In the genomic region with DNA sequence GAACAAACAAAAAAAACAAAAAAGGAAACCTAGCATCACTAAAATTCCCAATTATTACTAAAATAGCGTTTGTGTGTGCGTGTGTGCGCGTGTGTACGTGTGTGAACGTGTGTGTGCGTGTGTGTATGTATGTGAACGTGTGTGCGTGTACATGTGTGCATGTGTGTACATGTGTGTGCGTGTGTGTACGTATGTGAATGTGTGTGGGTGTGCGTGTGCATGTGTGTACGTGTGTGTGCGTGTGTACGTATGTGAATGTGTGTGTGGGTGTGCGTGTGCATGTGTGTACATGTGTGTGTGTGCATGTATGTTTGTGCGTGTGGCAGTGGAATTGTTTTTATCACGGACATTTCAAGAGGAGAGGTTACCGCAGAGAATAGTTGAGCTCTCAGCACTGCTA, we compare ENCODE assay signal across 27 cellular contexts. TPM values are rescaled to one million over a fixed set of nuclear protein-coding genes. Genes with fewer than 3 reads are reported as not detected.
"Had no signal": no experiment of that assay in that cellular context is flagged by ENCODE, and none has a peak within 500 bp of the region (broad histone marks: within the 10 kb centered on the region; RNA-seq: fewer than 3 reads in every experiment).

No MANE protein-coding gene starts in this region.

- ATAC-seq: activated CD8-positive, alpha-beta T cell treated with anti-CD3 and anti-CD28 coated beads for 36 hours; activated T-cell treated with anti-CD3 and anti-CD28 coated beads, Interleukin-2, amount 50 U/mL, for 72 hours had no signal

- H3K27ac Mint-ChIP-seq: activated CD8-positive, alpha-beta T cell treated with anti-CD3 and anti-CD28 coated beads for 36 hours; activated naive CD8-positive, alpha-beta T cell treated with anti-CD3 and anti-CD28 coated beads, Interleukin-2, amount 10 ng/mL, durations not matched to agents 7 days and 5 days; activated T-cell treated with anti-CD3 and anti-CD28 coated beads, Interleukin-2, amount 50 U/mL, for 72 hours; activated T-helper 2 cell treated with anti-CD3 and anti-CD28 coated beads, Interferon-gamma antibody, Interleukin-2, Interleukin-4, amounts not matched to agents 10 μg/mL and 5 μg/mL and 100 μg/mL, durations not matched to agents 14 hours and 24 hours and 36 hours had no signal

- H3K4me3 ChIP-seq: adrenal gland had no signal

- H3K4me1 ChIP-seq: adrenal gland had no signal

- H3K36me3 ChIP-seq: adrenal gland had no signal

- H3K4me1 Mint-ChIP-seq: activated naive CD8-positive, alpha-beta T cell treated with anti-CD3 and anti-CD28 coated beads, Interleukin-2, amount 10 ng/mL, durations not matched to agents 7 days and 5 days had no signal

- H3K9me3 ChIP-seq: adrenal gland had no signal

- H3K27ac ChIP-seq: adrenal gland, VCaP had no signal

- H3K9me3 Mint-ChIP-seq: activated CD8-positive, alpha-beta T cell treated with anti-CD3 and anti-CD28 coated beads for 36 hours; activated naive CD8-positive, alpha-beta T cell treated with anti-CD3 and anti-CD28 coated beads, Interleukin-2, amount 10 ng/mL, durations not matched to agents 7 days and 5 days; activated T-cell treated with anti-CD3 and anti-CD28 coated beads, Interleukin-2, amount 50 U/mL, for 72 hours; activated T-helper 2 cell treated with anti-CD3 and anti-CD28 coated beads, Interferon-gamma antibody, Interleukin-2, Interleukin-4, amounts not matched to agents 10 μg/mL and 5 μg/mL and 100 μg/mL, durations not matched to agents 14 hours and 24 hours and 36 hours had no signal

- DNase-seq: activated CD4-positive, CD25-positive, alpha-beta regulatory T cell; activated CD8-positive, alpha-beta memory T cell treated with anti-CD3 and anti-CD28 coated beads, Interleukin-2, amount 50 U/mL, for 4 hours; activated CD8-positive, alpha-beta T cell treated with anti-CD3 and anti-CD28 coated beads for 36 hours; activated naive CD4-positive, alpha-beta T cell treated with anti-CD3 and anti-CD28 coated beads, Interleukin-2, amount 50 U/mL, for 16 hours; activated naive CD8-positive, alpha-beta T cell treated with anti-CD3 and anti-CD28 coated beads, Interleukin-2, amount 10 ng/mL, durations not matched to agents 7 days and 5 days; activated T-cell treated with anti-CD3 and anti-CD28 coated beads, Interleukin-2, amount 50 U/mL, for 72 hours; adrenal gland; anterior cingulate cortex; caudate nucleus; NCI-H1092; NCI-H1417 treated with DMSO at 0.1 percent for 48 hours; NCI-H1694; NCI-H2029; NCI-H2107; NCI-H2171 treated with DMSO at 0.1 percent for 48 hours; NCI-H345; NCI-H510A; NCI-H526 treated with DMSO at 0.1 percent for 48 hours; NCI-H82; SIG-M5 had no signal

- H3K27me3 ChIP-seq: adrenal gland had no signal

- H3K4me3 Mint-ChIP-seq: activated CD8-positive, alpha-beta T cell treated with anti-CD3 and anti-CD28 coated beads for 36 hours; activated naive CD8-positive, alpha-beta T cell treated with anti-CD3 and anti-CD28 coated beads, Interleukin-2, amount 10 ng/mL, durations not matched to agents 7 days and 5 days; activated T-cell treated with anti-CD3 and anti-CD28 coated beads, Interleukin-2, amount 50 U/mL, for 72 hours had no signal

- H3K27me3 Mint-ChIP-seq: activated naive CD8-positive, alpha-beta T cell treated with anti-CD3 and anti-CD28 coated beads, Interleukin-2, amount 10 ng/mL, durations not matched to agents 7 days and 5 days had no signal

RNA-seq across cellular contexts. Expression of a gene that starts 21.6 kb away (rescaled TPM):
- total RNA-seq: activated CD8-positive, alpha-beta T cell treated with anti-CD3 and anti-CD28 coated beads for 36 hours; activated naive CD8-positive, alpha-beta T cell treated with anti-CD3 and anti-CD28 coated beads, Interleukin-2, amount 10 ng/mL, durations not matched to agents 7 days and 5 days; activated T-cell treated with anti-CD3 and anti-CD28 coated beads, Interleukin-2, amount 50 U/mL, for 72 hours; activated T-helper 2 cell treated with anti-CD3 and anti-CD28 coated beads, Interferon-gamma antibody, Interleukin-2, Interleukin-4, amounts not matched to agents 10 μg/mL and 5 μg/mL and 100 μg/mL, durations not matched to agents 14 hours and 24 hours and 36 hours; adrenal gland; LHCN-M2; M059J; OCI-LY7; RPMI7951; T-helper 2 cell treated with Interferon-gamma antibody and Interleukin-4, amounts not matched to agents 100 ng/mL and 5 ng/mL, for 36 hours had no signal
- polyA plus RNA-seq: adrenal gland had no signal
